In the genomic region with DNA sequence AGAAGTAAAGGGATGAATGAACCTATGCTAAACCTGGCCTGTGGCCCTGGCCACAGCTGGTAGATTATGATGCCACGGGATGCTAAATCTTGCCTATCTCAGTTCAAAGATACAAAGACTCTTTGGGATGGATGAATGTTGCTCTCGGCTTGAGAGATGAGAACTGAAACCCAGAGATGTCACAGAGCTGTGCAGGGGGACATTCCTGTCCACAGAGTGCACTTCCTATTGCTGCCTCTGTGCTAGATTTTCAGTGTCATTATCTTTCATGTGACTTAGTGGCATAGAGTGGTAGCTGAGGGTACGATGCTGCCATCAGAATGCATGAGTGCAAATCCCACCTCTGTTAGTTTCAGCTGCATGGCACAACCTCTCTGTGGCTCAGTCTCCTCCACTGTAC, we compare ENCODE assay signal across 10 cellular contexts.
DNase-seq lines count a peak whose midpoint lies in the region; ATAC-seq lines count a peak whose summit lies in the region.
"Had no signal": no experiment of that assay in that cellular context is flagged by ENCODE, and none has a peak within 500 bp of the region (broad histone marks: within the 10 kb centered on the region; RNA-seq: fewer than 3 reads in every experiment).

No MANE protein-coding gene starts in this region.

- H3K27me3 Mint-ChIP-seq in effector memory CD8-positive, alpha-beta T cell, result peaks cover 36 to 78% of the 10 kb centered on the region in 2 donors

- DNase-seq in effector memory CD8-positive, alpha-beta T cell, result no peak
- DNase-seq in NCI-H128 (lab: John Stamatoyannopoulos, UW; ENCODE audit: unreplicated experiment) (no peak), T-helper 1 cell (no peak), NCI-H2107 (lab: John Stamatoyannopoulos, UW) (no peak)
- DNase-seq in stimulated activated naive CD4-positive, alpha-beta T cell treated with Interleukin-2 at 50 U/mL for 16 hours (lab: John Stamatoyannopoulos, UW), result no peak
- DNase-seq: DMS 273 treated with DMSO at 0.1 percent for 48 hours had no signal

- ATAC-seq in GM18519 (IDR thresholded peaks at IDR 0.05; ENCODE audit: low FRiP score, unreplicated experiment) (peak; percentile 91), GM21528 (IDR thresholded peaks at IDR 0.05; ENCODE audit: low FRiP score, unreplicated experiment) (peak; percentile 74), HG03342 (IDR thresholded peaks at IDR 0.05; ENCODE audit: unreplicated experiment) (peak; percentile 83)
- peak; percentile 23 for ATAC-seq in effector memory CD8-positive, alpha-beta T cell (replicated peaks)

- no peak overlapping the region for H3K27ac Mint-ChIP-seq in effector memory CD8-positive, alpha-beta T cell
- H3K27ac Mint-ChIP-seq: activated naive CD4-positive, alpha-beta T cell treated with anti-CD3 and anti-CD28 coated beads, Interleukin-2, amount 50 U/mL, for 72 hours had no signal

- peaks cover 17 to 18% of the 10 kb centered on the region in 2 donors for H3K4me1 Mint-ChIP-seq in effector memory CD8-positive, alpha-beta T cell (ENCODE audit: low read depth in 2 of 2)

- no peak overlapping the region for H3K4me3 Mint-ChIP-seq in effector memory CD8-positive, alpha-beta T cell

- no peaks in the 10 kb centered on the region for H3K9me3 Mint-ChIP-seq in effector memory CD8-positive, alpha-beta T cell
- H3K9me3 Mint-ChIP-seq: activated naive CD4-positive, alpha-beta T cell treated with anti-CD3 and anti-CD28 coated beads, Interleukin-2, amount 50 U/mL, for 72 hours had no signal

- H3K36me3 Mint-ChIP-seq in effector memory CD8-positive, alpha-beta T cell (ENCODE audit: insufficient read depth), result no peaks in the 10 kb centered on the region

Comparison
In these comparisons a context has a peak if more than half of its experiments do, and no peak if none do; other contexts are left out.
1. ATAC-seq: peak in every context shown above with its lines; median percentile 91 in GM18519; 83 in HG03342; 74 in GM21528; 23 in effector memory CD8-positive, alpha-beta T cell.